8 cellular contexts compared by ENCODE assay signal in the genomic region with DNA sequence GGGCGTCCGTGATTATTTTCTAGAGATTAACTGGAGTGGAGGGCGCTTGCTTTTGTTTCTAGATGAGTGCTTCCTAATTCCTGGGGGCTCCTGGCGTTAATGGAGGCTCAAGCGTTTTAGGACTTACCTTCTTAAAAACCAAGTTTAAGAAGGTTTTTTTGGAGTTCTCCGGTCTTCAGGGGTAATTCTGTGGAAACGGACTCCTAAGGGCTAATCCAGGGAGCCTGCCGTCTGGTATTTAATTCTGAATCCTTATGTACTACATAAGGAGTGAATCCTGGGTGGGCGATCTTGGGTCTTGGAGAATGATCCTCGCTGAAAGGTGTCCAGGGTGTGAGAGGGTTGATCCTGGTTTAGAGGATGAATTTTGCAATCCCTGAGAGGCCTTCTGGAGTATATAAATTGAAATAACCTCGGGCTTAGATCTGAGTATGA. TPM values are rescaled to one million over a fixed set of nuclear protein-coding genes. Genes with fewer than 3 reads are reported as not detected.
DNase-seq lines count a peak whose midpoint lies in the region; ATAC-seq, FAIRE-seq and TF ChIP-seq lines count a peak whose summit lies in the region.

No MANE protein-coding gene starts in this region.

- peak overlapping the region; percentile 97 for H3K27ac Mint-ChIP-seq in activated CD4-positive, alpha-beta memory T cell treated with anti-CD3 and anti-CD28 coated beads for 36 hours

- POLR2A ChIA-PET in activated CD4-positive, alpha-beta memory T cell treated with anti-CD3 and anti-CD28 coated beads for 36 hours (lab: Charles Lee): interaction anchor here (0.9 to 1.9 kb wide), 4 partner anchors 21 to 181 kb away, joined by 3 to 12 read pairs (median 4); a partner anchor contains a TSS

- peak overlapping the region; percentile 96 for H3K4me3 ChIP-seq in HAP-1
- H3K4me3 ChIP-seq in right cardiac atrium (ENCODE audit: low read length): peak overlapping the region; percentile 95
- peak overlapping the region; percentile 87 to 91 for H3K4me3 ChIP-seq in small intestine (ENCODE audit: low read depth in 1 of 2, low read length in 2 of 2)

- H3K36me3 ChIP-seq in HAP-1 (replicated peaks) (peaks cover 49% of the 10 kb centered on the region), small intestine (ENCODE audit: control insufficient read depth in 2 of 2, insufficient read depth in 2 of 2, low read length in 2 of 2) (peaks cover 15 to 17% of the 10 kb centered on the region in 2 donors)

- H3K4me1 ChIP-seq in HAP-1: peaks cover 18% of the 10 kb centered on the region
- H3K4me1 ChIP-seq in right cardiac atrium (ENCODE audit: control insufficient read depth, insufficient read depth, low read length): peaks cover 3% of the 10 kb centered on the region
- H3K4me1 ChIP-seq in small intestine (ENCODE audit: control insufficient read depth in 2 of 2, insufficient read depth in 1 of 2, low read depth in 1 of 2, low read length in 1 of 2): peaks cover 5 to 13% of the 10 kb centered on the region in 2 donors

- under 1% methylated on average over 11 of the region's 11 CpGs for WGBS in right cardiac atrium
- 0 to 1% (median 0%) methylated on average over 11 of the region's 11 CpGs for WGBS in small intestine, 3 donors

- in situ Hi-C loops in HAP-1 (cut with MboI; ENCODE audit: low sequenced_read_pairs): loop anchor here (5.0 to 25.0 kb wide), 2 partner anchors 186 to 366 kb away; a partner anchor contains a TSS

- peaks cover 60% of the 10 kb centered on the region for H3K36me3 Mint-ChIP-seq in activated CD4-positive, alpha-beta memory T cell treated with anti-CD3 and anti-CD28 coated beads for 36 hours

- no peak for FAIRE-seq in small intestine (lab: Jason Lieb, UNC)
- FAIRE-seq in GM12892 (lab: Jason Lieb, UNC): no peak

- ATAC-seq in right cardiac atrium: no peak

- H3K27me3 ChIP-seq in HAP-1 (ENCODE audit: low read depth) (no peaks in the 10 kb centered on the region), right cardiac atrium (ENCODE audit: control insufficient read depth, insufficient read depth) (no peaks in the 10 kb centered on the region), small intestine (ENCODE audit: control insufficient read depth in 2 of 2, insufficient read depth in 2 of 2, low read length in 2 of 2) (no peaks in the 10 kb centered on the region)

- CTCF ChIA-PET in activated CD4-positive, alpha-beta memory T cell treated with anti-CD3 and anti-CD28 coated beads for 36 hours (lab: Charles Lee): interaction anchor here (1.0 to 1.5 kb wide), 2 partner anchors 73 to 75 kb away, joined by 3 to 7 read pairs; no protein-coding TSS in a partner anchor

- H3K27ac ChIP-seq in right cardiac atrium (ENCODE audit: low read length) (peak overlapping the region; percentile 94), small intestine (ENCODE audit: low read depth in 1 of 2, low read length in 1 of 2) (peak overlapping the region; percentile 61 to 94)

- H3K9me3 ChIP-seq in HAP-1: no peaks in the 10 kb centered on the region
- no peaks in the 10 kb centered on the region for H3K9me3 ChIP-seq in right cardiac atrium (ENCODE audit: control insufficient read depth, low read length)
- no peaks in the 10 kb centered on the region for H3K9me3 ChIP-seq in small intestine (ENCODE audit: control insufficient read depth, low read depth)

- H3K9me3 Mint-ChIP-seq in activated CD4-positive, alpha-beta memory T cell treated with anti-CD3 and anti-CD28 coated beads for 36 hours: no peaks in the 10 kb centered on the region

- no peaks in the 10 kb centered on the region for H3K27me3 Mint-ChIP-seq in activated CD4-positive, alpha-beta memory T cell treated with anti-CD3 and anti-CD28 coated beads for 36 hours

- H3K4me3 Mint-ChIP-seq in activated CD4-positive, alpha-beta memory T cell treated with anti-CD3 and anti-CD28 coated beads for 36 hours: peak overlapping the region; percentile 92

- intact Hi-C loops in activated CD4-positive, alpha-beta memory T cell treated with anti-CD3 and anti-CD28 coated beads for 36 hours (cut with micrococcal nuclease): loop anchor here (1.0 to 5.0 kb wide), 7 partner anchors 9 to 381 kb away; a partner anchor contains a TSS
- intact Hi-C loops in right cardiac atrium (cut with DNase I): no loop called here

- no peak for TF ChIP-seq POLR2A in GM12892 (IDR thresholded peaks at IDR 0.05; ENCODE audit: low read depth, low read length)

- DNase-seq in HAP-1 (ENCODE audit: low spot score in 2 of 2) (no peak), right cardiac atrium (no peak), small intestine (no peak), epidermal melanocyte (ENCODE audit: insufficient read length, low spot score) (no peak), GM12892 (ENCODE audit: insufficient read length) (no peak), GF-D8 (lab: John Stamatoyannopoulos, UW) (no peak)
- DNase-seq in activated CD4-positive, alpha-beta memory T cell treated with anti-CD3 and anti-CD28 coated beads for 36 hours: no peak
- no peak for DNase-seq in activated CD4-positive, alpha-beta T cell treated with anti-CD3 and anti-CD28 coated beads, Interleukin-2, amount 50 U/mL, for 4 hours

- H3K4me1 Mint-ChIP-seq in activated CD4-positive, alpha-beta memory T cell treated with anti-CD3 and anti-CD28 coated beads for 36 hours (ENCODE audit: low read depth): peaks cover 47% of the 10 kb centered on the region

RNA-seq across cellular contexts. Expression of a gene that starts 0.4 kb away (rescaled TPM):
- total RNA-seq in activated CD4-positive, alpha-beta memory T cell treated with anti-CD3 and anti-CD28 coated beads for 36 hours: 1,000 to 10,000 TPM; 3,093 to 3,130 TPM
- 1,000 to 10,000 TPM; 1,034 to 1,270 (median 1,120) TPM for total RNA-seq in right cardiac atrium
- 2,599 TPM for polyA plus RNA-seq in right cardiac atrium
- polyA plus RNA-seq in small intestine: 1,000 to 10,000 TPM; 2,854 to 5,067 (median 5,025) TPM
- 6,590 TPM for polyA plus RNA-seq in GM12892 (2012; ENCODE audit: missing spikeins)

RNA-seq across cellular contexts. Expression of a gene that starts 9.2 kb away (rescaled TPM):
- total RNA-seq in activated CD4-positive, alpha-beta memory T cell treated with anti-CD3 and anti-CD28 coated beads for 36 hours: 1,000 to 10,000 TPM; 4,276 to 4,379 TPM
- total RNA-seq in right cardiac atrium: 1,000 to 10,000 TPM; 1,399 to 1,753 (median 1,480) TPM
- 1,392 TPM for polyA plus RNA-seq in right cardiac atrium
- 1,000 to 10,000 TPM; 2,350 to 5,026 (median 4,251) TPM for polyA plus RNA-seq in small intestine
- polyA plus RNA-seq in GM12892 (2012; ENCODE audit: missing spikeins): 4,907 TPM

RNA-seq across cellular contexts. Expression of a gene that starts 15.9 kb away (rescaled TPM):
- total RNA-seq in activated CD4-positive, alpha-beta memory T cell treated with anti-CD3 and anti-CD28 coated beads for 36 hours: 10 to 100 TPM; 13.2 to 17.2 TPM
- total RNA-seq in right cardiac atrium: 100 to 1,000 TPM; 139 to 158 (median 147) TPM
- polyA plus RNA-seq in right cardiac atrium (104 TPM), small intestine (100 to 1,000 TPM; 354 to 541 (median 486) TPM)
- polyA plus RNA-seq in GM12892 (2012; ENCODE audit: missing spikeins): not detected

RNA-seq across cellular contexts. Expression of a gene that starts 22.6 kb away (rescaled TPM):
- 10 to 100 TPM; 50.1 to 51.0 TPM for total RNA-seq in activated CD4-positive, alpha-beta memory T cell treated with anti-CD3 and anti-CD28 coated beads for 36 hours
- total RNA-seq in right cardiac atrium: 1 to 10 TPM; 4.4 to 6.8 (median 4.9) TPM
- polyA plus RNA-seq in right cardiac atrium (6.6 TPM), small intestine (1 to 10 TPM; 7.8 to 10.0 (median 8.6) TPM)
- 4.3 TPM for polyA plus RNA-seq in GM12892 (2012; ENCODE audit: missing spikeins)

RNA-seq across cellular contexts. Expression of a gene that starts 31.2 kb away (rescaled TPM):
- total RNA-seq in activated CD4-positive, alpha-beta memory T cell treated with anti-CD3 and anti-CD28 coated beads for 36 hours: 1 to 10 TPM; 6.3 to 6.5 TPM
- total RNA-seq in right cardiac atrium: 10 to 100 TPM; 10.2 to 27.4 (median 17.6) TPM
- polyA plus RNA-seq in right cardiac atrium: 29.3 TPM
- 100 to 1,000 TPM in 2 of 3 donors, 10 to 100 TPM in 1; 38.0 to 687 (median 437) TPM for polyA plus RNA-seq in small intestine
- 0.23 TPM for polyA plus RNA-seq in GM12892 (2012; ENCODE audit: missing spikeins)

Comparison
In these comparisons a context has a peak if more than half of its experiments do, and no peak if none do; other contexts are left out.
1. RNA of a gene that starts 15.9 kb away (total RNA-seq): 139 to 158 TPM in right cardiac atrium; 13.2 to 17.2 TPM in activated CD4-positive, alpha-beta memory T cell treated with anti-CD3 and anti-CD28 coated beads for 36 hours; every median in the first group is over 4 times any median in the second.
2. Peak in every context shown above with its lines, with median percentiles within 50 percentile points of each other: H3K4me3 ChIP-seq.